Comparison of ENCODE assay signal across 35 cellular contexts in genomic region chr3:146104068-146104467, GRCh38. TPM values are rescaled to one million over a fixed set of nuclear protein-coding genes. Genes with fewer than 3 reads are reported as not detected.
"Had no signal": no experiment of that assay in that cellular context is flagged by ENCODE, and none has a peak within 500 bp of the region (broad histone marks: within the 10 kb centered on the region; RNA-seq: fewer than 3 reads in every experiment).

No MANE protein-coding gene starts in this region.

- H3K4me1 Mint-ChIP-seq: activated B cell treated with CpG ODN at 0.5 μM for 24 hours; activated CD4-positive, alpha-beta memory T cell treated with anti-CD3 and anti-CD28 coated beads, Interleukin-2, amount 10 ng/mL, durations not matched to agents 7 days and 5 days; activated CD4-positive, alpha-beta T cell treated with anti-CD3 and anti-CD28 coated beads, Interleukin-2, amount 10 ng/mL, durations not matched to agents 24 days and 14 days; activated CD8-positive, alpha-beta memory T cell treated with anti-CD3 and anti-CD28 coated beads, Interleukin-2, amount 10 ng/mL, durations not matched to agents 7 days and 5 days; activated naive CD4-positive, alpha-beta T cell treated with anti-CD3 and anti-CD28 coated beads, Interleukin-2, amount 10 ng/mL, durations not matched to agents 7 days and 5 days; activated naive CD4-positive, alpha-beta T cell treated with anti-CD3 and anti-CD28 coated beads, Interleukin-2, amount 50 U/mL, for 24 hours; activated naive CD8-positive, alpha-beta T cell treated with anti-CD3 and anti-CD28 coated beads, Interleukin-2, amount 10 ng/mL, durations not matched to agents 7 days and 5 days; activated naive CD8-positive, alpha-beta T cell treated with anti-CD3 and anti-CD28 coated beads, Interleukin-2, amount 50 U/mL, for 24 hours; brain had no signal

- H3K27ac ChIP-seq: ascending aorta, VCaP had no signal

- H3K9me3 ChIP-seq: ascending aorta had no signal

- H3K4me3 Mint-ChIP-seq: activated B cell treated with CpG ODN at 0.5 μM for 24 hours; activated CD4-positive, alpha-beta memory T cell treated with anti-CD3 and anti-CD28 coated beads, Interleukin-2, amount 10 ng/mL, durations not matched to agents 7 days and 5 days; activated CD4-positive, alpha-beta T cell treated with anti-CD3 and anti-CD28 coated beads, Interleukin-2, amount 10 ng/mL, durations not matched to agents 24 days and 14 days; activated CD8-positive, alpha-beta memory T cell treated with anti-CD3 and anti-CD28 coated beads, Interleukin-2, amount 10 ng/mL, durations not matched to agents 7 days and 5 days; activated CD8-positive, alpha-beta T cell treated with anti-CD3 and anti-CD28 coated beads, Interleukin-2, amount 10 ng/mL, durations not matched to agents 7 days and 5 days; activated naive CD4-positive, alpha-beta T cell treated with anti-CD3 and anti-CD28 coated beads, Interleukin-2, amount 10 ng/mL, durations not matched to agents 7 days and 5 days; activated naive CD4-positive, alpha-beta T cell treated with anti-CD3 and anti-CD28 coated beads, Interleukin-2, amount 50 U/mL, for 24 hours; activated naive CD8-positive, alpha-beta T cell; activated naive CD8-positive, alpha-beta T cell treated with anti-CD3 and anti-CD28 coated beads, Interleukin-2, amount 10 ng/mL, durations not matched to agents 7 days and 5 days; activated naive CD8-positive, alpha-beta T cell treated with anti-CD3 and anti-CD28 coated beads, Interleukin-2, amount 50 U/mL, for 24 hours; activated T-cell treated with anti-CD3 and anti-CD28 coated beads, Interleukin-2, amount 50 U/mL, for 24 hours; brain; T-helper 1 cell treated with Interleukin-12 subunit alpha and Interleukin-12 subunit beta and Interleukin-4 antibody, amounts not matched to agents 30 μg/mL and 1 μg/mL, for 36 hours; T-helper 2 cell treated with Interferon-gamma antibody and Interleukin-4, amounts not matched to agents 5 μg/mL and 100 μg/mL, for 36 hours had no signal

- H3K4me3 ChIP-seq: ascending aorta had no signal

- H3K9me3 Mint-ChIP-seq: activated B cell treated with CpG ODN at 0.5 μM for 24 hours; activated CD4-positive, alpha-beta T cell treated with anti-CD3 and anti-CD28 coated beads, Interleukin-2, amount 10 ng/mL, durations not matched to agents 24 days and 14 days; activated naive CD4-positive, alpha-beta T cell treated with anti-CD3 and anti-CD28 coated beads, Interleukin-2, amount 10 ng/mL, durations not matched to agents 7 days and 5 days; activated naive CD4-positive, alpha-beta T cell treated with anti-CD3 and anti-CD28 coated beads, Interleukin-2, amount 50 U/mL, for 24 hours; activated naive CD8-positive, alpha-beta T cell treated with anti-CD3 and anti-CD28 coated beads, Interleukin-2, amount 10 ng/mL, durations not matched to agents 7 days and 5 days; activated naive CD8-positive, alpha-beta T cell treated with anti-CD3 and anti-CD28 coated beads, Interleukin-2, amount 50 U/mL, for 24 hours; activated T-helper 2 cell treated with anti-CD3 and anti-CD28 coated beads, Interferon-gamma antibody, Interleukin-2, Interleukin-4, amounts not matched to agents 10 μg/mL and 5 μg/mL and 100 μg/mL, durations not matched to agents 14 hours and 24 hours and 36 hours; brain; T-helper 1 cell treated with Interleukin-12 subunit alpha and Interleukin-12 subunit beta and Interleukin-4 antibody, amounts not matched to agents 30 μg/mL and 1 μg/mL, for 36 hours; T-helper 2 cell treated with Interferon-gamma antibody and Interleukin-4, amounts not matched to agents 5 μg/mL and 100 μg/mL, for 36 hours had no signal

- H3K27ac Mint-ChIP-seq: activated B cell treated with CpG ODN at 0.5 μM for 24 hours; activated CD4-positive, alpha-beta memory T cell treated with anti-CD3 and anti-CD28 coated beads, Interleukin-2, amount 10 ng/mL, durations not matched to agents 7 days and 5 days; activated CD4-positive, alpha-beta T cell treated with anti-CD3 and anti-CD28 coated beads, Interleukin-2, amount 10 ng/mL, durations not matched to agents 24 days and 14 days; activated CD8-positive, alpha-beta memory T cell treated with anti-CD3 and anti-CD28 coated beads, Interleukin-2, amount 10 ng/mL, durations not matched to agents 7 days and 5 days; activated CD8-positive, alpha-beta T cell treated with anti-CD3 and anti-CD28 coated beads, Interleukin-2, amount 10 ng/mL, durations not matched to agents 7 days and 5 days; activated naive CD4-positive, alpha-beta T cell treated with anti-CD3 and anti-CD28 coated beads, Interleukin-2, amount 10 ng/mL, durations not matched to agents 7 days and 5 days; activated naive CD4-positive, alpha-beta T cell treated with anti-CD3 and anti-CD28 coated beads, Interleukin-2, amount 50 U/mL, for 24 hours; activated naive CD8-positive, alpha-beta T cell; activated naive CD8-positive, alpha-beta T cell treated with anti-CD3 and anti-CD28 coated beads, Interleukin-2, amount 10 ng/mL, durations not matched to agents 7 days and 5 days; activated naive CD8-positive, alpha-beta T cell treated with anti-CD3 and anti-CD28 coated beads, Interleukin-2, amount 50 U/mL, for 24 hours; activated T-cell treated with anti-CD3 and anti-CD28 coated beads, Interleukin-2, amount 50 U/mL, for 24 hours; activated T-helper 2 cell treated with anti-CD3 and anti-CD28 coated beads, Interferon-gamma antibody, Interleukin-2, Interleukin-4, amounts not matched to agents 10 μg/mL and 5 μg/mL and 100 μg/mL, durations not matched to agents 14 hours and 24 hours and 36 hours; brain; T-helper 1 cell treated with Interleukin-12 subunit alpha and Interleukin-12 subunit beta and Interleukin-4 antibody, amounts not matched to agents 30 μg/mL and 1 μg/mL, for 36 hours; T-helper 2 cell treated with Interferon-gamma antibody and Interleukin-4, amounts not matched to agents 5 μg/mL and 100 μg/mL, for 36 hours had no signal

- DNase-seq: activated B cell treated with CpG ODN at 0.5 μM for 24 hours; activated CD4-positive, alpha-beta memory T cell treated with anti-CD3 and anti-CD28 coated beads, Interleukin-2, amount 10 ng/mL, durations not matched to agents 7 days and 5 days; activated CD4-positive, alpha-beta T cell treated with anti-CD3 and anti-CD28 coated beads for 4 hours; activated CD4-positive, alpha-beta T cell treated with anti-CD3 and anti-CD28 coated beads, Interleukin-2, amount 10 ng/mL, durations not matched to agents 24 days and 14 days; activated CD4-positive, alpha-beta T cell treated with anti-CD3 and anti-CD28 coated beads, Interleukin-2, amount 50 U/mL, for 1 hour; activated CD4-positive, alpha-beta T cell treated with anti-CD3 and anti-CD28 coated beads, Interleukin-2, amount 50 U/mL, for 48 hours; activated CD4-positive, CD25-positive, alpha-beta regulatory T cell treated with anti-CD3 and anti-CD28 coated beads, Interleukin-2, amount 50 U/mL, for 72 hours; activated CD8-positive, alpha-beta memory T cell treated with anti-CD3 and anti-CD28 coated beads for 24 hours; activated CD8-positive, alpha-beta memory T cell treated with anti-CD3 and anti-CD28 coated beads, Interleukin-2, amount 10 ng/mL, durations not matched to agents 7 days and 5 days; activated CD8-positive, alpha-beta memory T cell treated with anti-CD3 and anti-CD28 coated beads, Interleukin-2, amount 50 U/mL, for 48 hours; activated CD8-positive, alpha-beta T cell treated with anti-CD3 and anti-CD28 coated beads, Interleukin-2, amount 10 ng/mL, durations not matched to agents 7 days and 5 days; activated effector memory CD4-positive, alpha-beta T cell treated with Interleukin-2 at 50 U/mL for 16 hours; activated gamma-delta T cell; activated naive CD4-positive, alpha-beta T cell treated with anti-CD3 and anti-CD28 coated beads, Interleukin-2, amount 10 ng/mL, durations not matched to agents 7 days and 5 days; activated naive CD4-positive, alpha-beta T cell treated with Interleukin-2 at 50 U/mL for 16 hours; activated naive CD8-positive, alpha-beta T cell treated with anti-CD3 and anti-CD28 coated beads, Interleukin-2, amount 10 ng/mL, durations not matched to agents 7 days and 5 days; activated naive CD8-positive, alpha-beta T cell treated with anti-CD3 and anti-CD28 coated beads, Interleukin-2, amount 50 U/mL, for 24 hours; activated T-cell treated with anti-CD3 and anti-CD28 coated beads, Interleukin-2, amount 50 U/mL, for 24 hours; activated T-cell treated with anti-CD3 and anti-CD28 coated beads, Interleukin-2, amount 50 U/mL, for 48 hours; amygdala; anterior cingulate cortex; central memory CD4-positive, alpha-beta T cell; T-helper 1 cell; T-helper 2 cell; T-helper 9 cell had no signal

- H3K27me3 Mint-ChIP-seq: activated B cell treated with CpG ODN at 0.5 μM for 24 hours; activated CD4-positive, alpha-beta memory T cell treated with anti-CD3 and anti-CD28 coated beads, Interleukin-2, amount 10 ng/mL, durations not matched to agents 7 days and 5 days; activated CD4-positive, alpha-beta T cell treated with anti-CD3 and anti-CD28 coated beads, Interleukin-2, amount 10 ng/mL, durations not matched to agents 24 days and 14 days; activated CD8-positive, alpha-beta memory T cell treated with anti-CD3 and anti-CD28 coated beads, Interleukin-2, amount 10 ng/mL, durations not matched to agents 7 days and 5 days; activated naive CD4-positive, alpha-beta T cell treated with anti-CD3 and anti-CD28 coated beads, Interleukin-2, amount 10 ng/mL, durations not matched to agents 7 days and 5 days; activated naive CD4-positive, alpha-beta T cell treated with anti-CD3 and anti-CD28 coated beads, Interleukin-2, amount 50 U/mL, for 24 hours; activated naive CD8-positive, alpha-beta T cell; activated naive CD8-positive, alpha-beta T cell treated with anti-CD3 and anti-CD28 coated beads, Interleukin-2, amount 10 ng/mL, durations not matched to agents 7 days and 5 days; activated naive CD8-positive, alpha-beta T cell treated with anti-CD3 and anti-CD28 coated beads, Interleukin-2, amount 50 U/mL, for 24 hours; activated T-cell treated with anti-CD3 and anti-CD28 coated beads, Interleukin-2, amount 50 U/mL, for 24 hours; brain had no signal

- ATAC-seq: activated CD8-positive, alpha-beta memory T cell treated with anti-CD3 and anti-CD28 coated beads, Interleukin-2, amount 10 ng/mL, durations not matched to agents 7 days and 5 days; activated CD8-positive, alpha-beta T cell treated with anti-CD3 and anti-CD28 coated beads, Interleukin-2, amount 10 ng/mL, durations not matched to agents 7 days and 5 days; activated naive CD8-positive, alpha-beta T cell treated with anti-CD3 and anti-CD28 coated beads, Interleukin-2, amount 50 U/mL, for 24 hours had no signal

- H3K27me3 ChIP-seq: ascending aorta had no signal

- H3K36me3 Mint-ChIP-seq: activated CD8-positive, alpha-beta memory T cell treated with anti-CD3 and anti-CD28 coated beads, Interleukin-2, amount 10 ng/mL, durations not matched to agents 7 days and 5 days; activated naive CD4-positive, alpha-beta T cell treated with anti-CD3 and anti-CD28 coated beads, Interleukin-2, amount 10 ng/mL, durations not matched to agents 7 days and 5 days; activated naive CD4-positive, alpha-beta T cell treated with anti-CD3 and anti-CD28 coated beads, Interleukin-2, amount 50 U/mL, for 24 hours; activated naive CD8-positive, alpha-beta T cell; activated naive CD8-positive, alpha-beta T cell treated with anti-CD3 and anti-CD28 coated beads, Interleukin-2, amount 10 ng/mL, durations not matched to agents 7 days and 5 days had no signal

- FAIRE-seq: bronchial epithelial cell, TTC549 had no signal

RNA-seq across cellular contexts. Expression of gene PLOD2, which starts 56.9 kb away (rescaled TPM):
- total RNA-seq: activated B cell treated with CpG ODN at 0.5 μM for 24 hours had no signal
